8 cellular contexts compared by ENCODE assay signal in the genomic region with DNA sequence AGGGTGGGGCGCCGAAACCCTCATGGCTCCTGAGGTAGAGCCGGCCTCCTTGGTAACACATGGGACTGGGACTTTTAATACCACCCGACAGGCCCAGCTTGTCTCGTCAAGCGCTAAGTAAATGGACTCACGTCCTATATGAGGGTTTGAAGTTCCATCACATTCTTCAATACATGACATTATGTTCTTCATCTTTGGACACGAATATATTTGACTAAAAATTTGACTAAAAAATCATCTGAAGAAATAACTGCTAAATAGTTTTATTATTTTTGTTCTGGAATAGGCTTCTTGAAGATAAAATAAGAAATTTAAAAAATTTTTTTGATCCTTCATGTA. TPM values are rescaled to one million over a fixed set of nuclear protein-coding genes. Genes with fewer than 3 reads are reported as not detected.
DNase-seq lines count a peak whose midpoint lies in the region; ATAC-seq, FAIRE-seq and TF ChIP-seq lines count a peak whose summit lies in the region.

No MANE protein-coding gene starts in this region.

- H3K4me1 ChIP-seq in K562 (replicated peaks in 1 of 2; ENCODE audit: control insufficient read depth in 2 of 2, insufficient read depth in 2 of 2, low read length in 2 of 2): peaks cover 0 to 5% of the 10 kb centered on the region in 2 experiments; a peak in 2 of 5 replicates
- H3K4me1 ChIP-seq in mesenchymal stem cell (ENCODE audit: control insufficient read depth, insufficient read depth, low read depth, low read length): no peaks in the 10 kb centered on the region
- H3K4me1 ChIP-seq in urinary bladder (ENCODE audit: insufficient read depth): no peaks in the 10 kb centered on the region

- peaks cover 15% of the 10 kb centered on the region for H3K79me2 ChIP-seq in K562 (ENCODE audit: control insufficient read depth, insufficient read depth, low read length)

- peak overlapping the region; percentile 52 for H4K8ac ChIP-seq in mesenchymal stem cell (ENCODE audit: low read length)

- H2BK12ac ChIP-seq in mesenchymal stem cell (ENCODE audit: low read length in 2 of 2): no peak overlapping the region

- H3K4ac ChIP-seq in mesenchymal stem cell (ENCODE audit: low read depth in 1 of 2, low read length in 2 of 2): peak overlapping the region in 1 of 2 experiments; percentile 64

- no TSS peak for BruUV-seq in K562 (replicated peaks; lab: Mats Ljungman, UMichigan)

- no peak overlapping the region for H2BK15ac ChIP-seq in mesenchymal stem cell (ENCODE audit: low read depth, poor library complexity, severe bottlenecking)

- H3K36me3 ChIP-seq in K562 (ENCODE audit: control insufficient read depth, insufficient read depth, low read length) (no peaks in the 10 kb centered on the region), mesenchymal stem cell (ENCODE audit: control insufficient read depth in 1 of 2, insufficient read depth in 2 of 2, low read depth in 1 of 2, low read length in 2 of 2) (peaks cover 0 to 3% of the 10 kb centered on the region in 2 experiments), urinary bladder (ENCODE audit: insufficient read depth) (no peaks in the 10 kb centered on the region)

- peaks cover 13% of the 10 kb centered on the region for H3K4me1 Mint-ChIP-seq in activated naive CD4-positive, alpha-beta T cell treated with anti-CD3 and anti-CD28 coated beads, Interleukin-2, amount 50 U/mL, for 24 hours

- H3K4me2 ChIP-seq in K562 (ENCODE audit: insufficient read depth, low read length): peak overlapping the region; percentile 95
- H3K4me2 ChIP-seq in mesenchymal stem cell (ENCODE audit: low read length, poor library complexity, severe bottlenecking): peak overlapping the region; percentile 86

- CTCF ChIA-PET in K562 (lab: Yijun Ruan, JAX; ENCODE audit: low intra/inter-chr PET ratio): no interaction called here

- H4K91ac ChIP-seq in mesenchymal stem cell (ENCODE audit: low read length): no peak overlapping the region

- H4K20me1 ChIP-seq in K562 (replicated peaks; ENCODE audit: control insufficient read depth, insufficient read depth, low read length): no peaks in the 10 kb centered on the region

- H3K27ac Mint-ChIP-seq in activated naive CD4-positive, alpha-beta T cell treated with anti-CD3 and anti-CD28 coated beads, Interleukin-2, amount 50 U/mL, for 24 hours: peak overlapping the region; percentile 76

- peaks cover 11% of the 10 kb centered on the region for H3K79me1 ChIP-seq in mesenchymal stem cell (replicated peaks; ENCODE audit: low read length, poor library complexity, severe bottlenecking)

- TF ChIP-seq RAD21 in K562 (CRISPR knock-in tag; conservative IDR thresholded peaks at IDR 0.05 in 1 of 2, IDR thresholded peaks at IDR 0.05 in 1 of 2): no peak

- POLR2A ChIA-PET in K562 (lab: Yijun Ruan, JAX): interaction anchor here (0.6 to 1.2 kb wide), 4 partner anchors 60 to 298 kb away, joined by 3 to 6 read pairs (median 4); a partner anchor contains a TSS

- H3K4me3 ChIP-seq in K562 (peak overlapping the region; percentile 91), mesenchymal stem cell (ENCODE audit: insufficient read depth in 1 of 2, low read depth in 1 of 2, low read length in 2 of 2) (peak overlapping the region; percentile 80 to 88), urinary bladder (ENCODE audit: low read depth, low read length) (peak overlapping the region; percentile 75)

- no peaks in the 10 kb centered on the region for H3K9me1 ChIP-seq in K562 (ENCODE audit: control insufficient read depth, insufficient read depth, low read length)

- H3K27ac ChIP-seq in K562 (ENCODE audit: extremely low read depth, low read depth, low read length) (no peak overlapping the region), mesenchymal stem cell (ENCODE audit: low read length, poor library complexity, severe bottlenecking) (peak overlapping the region; percentile 4), urinary bladder (ENCODE audit: low read depth) (no peak overlapping the region)

- DNase-seq in activated naive CD4-positive, alpha-beta T cell treated with Interleukin-2 at 50 U/mL for 16 hours: no peak
- DNase-seq in K562 (ENCODE audit: extremely low read depth in 1 of 4, low spot score in 3 of 4): no peak
- no peak for DNase-seq in mesenchymal stem cell
- DNase-seq in glomerular visceral epithelial cell (ENCODE audit: extremely low spot score): no peak
- no peak for DNase-seq in germinal center (ENCODE audit: low spot score)
- no peak for DNase-seq in GDM1 (lab: John Stamatoyannopoulos, UW)

- no peak overlapping the region for H2BK5ac ChIP-seq in mesenchymal stem cell (ENCODE audit: low read depth, low read length, poor library complexity, severe bottlenecking)

- intact Hi-C loops in K562 (cut with micrococcal nuclease): no loop called here

- in situ Hi-C loops in K562 (cut with MboI): no loop called here

- ATAC-seq in K562: no peak

- no peaks in the 10 kb centered on the region for H3K27me3 ChIP-seq in K562 (ENCODE audit: control insufficient read depth in 2 of 2, insufficient read depth in 2 of 2, low read length in 2 of 2)
- H3K27me3 ChIP-seq in mesenchymal stem cell (ENCODE audit: control insufficient read depth in 1 of 2, insufficient read depth in 1 of 2, low read length in 2 of 2): no peaks in the 10 kb centered on the region

- no peak overlapping the region for H3K14ac ChIP-seq in mesenchymal stem cell (ENCODE audit: low read length in 2 of 2)

- TF ChIP-seq POLR2A in K562 (conservative IDR thresholded peaks at IDR 0.05): no peak

- no peaks in the 10 kb centered on the region for H3K9me3 ChIP-seq in K562 (replicated peaks; ENCODE audit: control insufficient read depth, insufficient read depth, low read depth, low read length)
- peaks cover 35% of the 10 kb centered on the region for H3K9me3 ChIP-seq in mesenchymal stem cell (ENCODE audit: control insufficient read depth, low read length)

- peak overlapping the region in 1 of 2 experiments; percentile 88; a peak in 2 of 4 replicates for H3K9ac ChIP-seq in K562 (ENCODE audit: insufficient read depth in 1 of 2, low read depth in 2 of 2, low read length in 2 of 2)
- peak overlapping the region; percentile 88 for H3K9ac ChIP-seq in mesenchymal stem cell (ENCODE audit: low read length)

- 0 out of 6 replicates have a peak, but pooled peaks of 1 of the 3 experiments have one; percentile 3 for TF ChIP-seq CTCF in K562 (IDR thresholded peaks at IDR 0.05 in 2 of 3, conservative IDR thresholded peaks at IDR 0.05 in 1 of 3; ENCODE audit: insufficient read depth in 2 of 3, low read depth in 1 of 3, low read length in 3 of 3)

- 12% methylated on average over 8 of the region's 8 CpGs for WGBS in K562 (ENCODE audit: insufficient coverage, low coverage, missing lambda C conversion rate)
- 0% methylated on average over 3 of the region's 8 CpGs for WGBS in mesenchymal stem cell
- WGBS in urinary bladder: 10% methylated on average over 8 of the region's 8 CpGs

- no peak for TF ChIP-seq EP300 in K562 (IDR thresholded peaks at IDR 0.05; ENCODE audit: low read length)

- H3K9me3 Mint-ChIP-seq in activated naive CD4-positive, alpha-beta T cell treated with anti-CD3 and anti-CD28 coated beads, Interleukin-2, amount 50 U/mL, for 24 hours: no peaks in the 10 kb centered on the region

- no peak overlapping the region for H3K23ac ChIP-seq in mesenchymal stem cell (ENCODE audit: low read length in 2 of 2)

- H3K36me3 Mint-ChIP-seq in activated naive CD4-positive, alpha-beta T cell treated with anti-CD3 and anti-CD28 coated beads, Interleukin-2, amount 50 U/mL, for 24 hours: peaks cover 11% of the 10 kb centered on the region

- peak overlapping the region; percentile 97 for H3K4me3 Mint-ChIP-seq in activated naive CD4-positive, alpha-beta T cell treated with anti-CD3 and anti-CD28 coated beads, Interleukin-2, amount 50 U/mL, for 24 hours

- no peak overlapping the region for H2BK120ac ChIP-seq in mesenchymal stem cell (ENCODE audit: low read depth, low read length)

- no peak overlapping the region for H3K18ac ChIP-seq in mesenchymal stem cell (ENCODE audit: low read depth in 1 of 2, low read length in 2 of 2)

- no peak for FAIRE-seq in K562 (lab: Jason Lieb, UNC)

- H2AK5ac ChIP-seq in mesenchymal stem cell (ENCODE audit: low read length, severe bottlenecking): no peak overlapping the region

- H2AFZ ChIP-seq in K562 (ENCODE audit: low read depth, low read length) (peak overlapping the region; percentile 94), mesenchymal stem cell (ENCODE audit: low read depth, low read length) (peak overlapping the region; percentile 91)

- H3K27me3 Mint-ChIP-seq in activated naive CD4-positive, alpha-beta T cell treated with anti-CD3 and anti-CD28 coated beads, Interleukin-2, amount 50 U/mL, for 24 hours: no peaks in the 10 kb centered on the region

RNA-seq across cellular contexts. Expression of a gene that starts 0.3 kb away (rescaled TPM):
- total RNA-seq in K562 (2011; cell fraction: chromatin; rRNA removed; ENCODE audit: low replicate concordance): 3.2 and 7.5 TPM in 2 replicates
- total RNA-seq in K562 (2011; cell fraction: nucleolus; rRNA removed): 3.2 and 3.3 TPM in 2 replicates
- 4.8 and 6.3 TPM in 2 replicates for total RNA-seq in K562 (2011; cell fraction: nucleoplasm; rRNA removed)
- total RNA-seq in K562 (2014; rRNA removed) (2.4 and 2.7 TPM in 2 replicates), K562 (2014; rRNA removed; fragmentation: Illumina TruSeq; extraction: Trizol) (3.6 and 3.9 TPM in 2 replicates), K562 (2015; rRNA removed; fragmentation: Illumina TruSeq; extraction: Trizol) (3.7 and 3.8 TPM in 2 replicates), K562 (2021) (5.1 and 5.7 TPM in 2 replicates), urinary bladder (14.0 TPM)
- polyA plus RNA-seq in K562 (2011; rRNA removed) (0.91 and 4.3 TPM in 2 replicates), K562 (2014; fragmentation: Illumina TruSeq; extraction: Trizol) (3.0 and 3.2 TPM in 2 replicates), K562 (2014; fragmentation: Nextera tagmentation; extraction: Ambion mirVana) (under 1 TPM; 0.65 to 0.96 TPM), K562 (2014; rRNA removed) (3.1 and 4.3 TPM in 2 replicates), urinary bladder (3.8 TPM)
- polyA plus RNA-seq in K562 (2011; cell fraction: cytosol; rRNA removed): 0.46 and 1.9 TPM in 2 replicates
- 1.5 and 5.6 TPM in 2 replicates for polyA plus RNA-seq in K562 (2011; cell fraction: nucleus; rRNA removed)
- polyA plus RNA-seq in K562 (2012): 2.5 and 3.4 TPM in 2 replicates
- polyA minus RNA-seq in K562 (2011; rRNA and poly(A)+ RNA removed): 2.1 and 6.3 TPM in 2 replicates
- 0.91 and 2.9 TPM in 2 replicates for polyA minus RNA-seq in K562 (2011; cell fraction: cytosol; rRNA and poly(A)+ RNA removed)
- 0.78 and 1.9 TPM in 2 replicates for polyA minus RNA-seq in K562 (2011; cell fraction: nucleus; rRNA and poly(A)+ RNA removed)
- polyA plus RNA-seq in mesenchymal stem cell (2013, experiment 1 of 2): 1.7 TPM
- polyA plus RNA-seq in mesenchymal stem cell (2013, experiment 2 of 2): 1.9 TPM

RNA-seq across cellular contexts. Expression of a gene that starts 59.5 kb away (rescaled TPM):
- total RNA-seq in K562 (2011; cell fraction: chromatin; rRNA removed; ENCODE audit: low replicate concordance): 5.2 and 15.1 TPM in 2 replicates
- total RNA-seq in K562 (2011; cell fraction: nucleolus; rRNA removed): 4.3 and 8.3 TPM in 2 replicates
- total RNA-seq in K562 (2011; cell fraction: nucleoplasm; rRNA removed): 7.8 and 8.5 TPM in 2 replicates
- total RNA-seq in K562 (2014; rRNA removed) (1.5 and 2.0 TPM in 2 replicates), K562 (2014; rRNA removed; fragmentation: Illumina TruSeq; extraction: Trizol) (7.3 and 7.8 TPM in 2 replicates), K562 (2015; rRNA removed; fragmentation: Illumina TruSeq; extraction: Trizol) (6.7 and 7.9 TPM in 2 replicates), K562 (2021) (4.7 and 5.0 TPM in 2 replicates), urinary bladder (25.7 TPM)
- polyA plus RNA-seq in K562 (2011; rRNA removed) (1.5 and 4.3 TPM in 2 replicates), K562 (2014; fragmentation: Illumina TruSeq; extraction: Trizol) (1.7 and 2.3 TPM in 2 replicates), K562 (2014; fragmentation: Nextera tagmentation; extraction: Ambion mirVana) (1 to 10 TPM; 2.4 to 4.6 TPM), K562 (2014; rRNA removed) (2.0 and 2.3 TPM in 2 replicates), urinary bladder (4.4 TPM)
- polyA plus RNA-seq in K562 (2011; cell fraction: cytosol; rRNA removed): 0.41 and 0.78 TPM in 2 replicates
- polyA plus RNA-seq in K562 (2011; cell fraction: nucleus; rRNA removed): 0.52 and 2.8 TPM in 2 replicates
- 0.96 and 1.4 TPM in 2 replicates for polyA plus RNA-seq in K562 (2012)
- polyA minus RNA-seq in K562 (2011; rRNA and poly(A)+ RNA removed): 2.7 and 6.8 TPM in 2 replicates
- 3.8 TPM in 1 of 2 replicates, not detected in the other for polyA minus RNA-seq in K562 (2011; cell fraction: cytosol; rRNA and poly(A)+ RNA removed)
- polyA minus RNA-seq in K562 (2011; cell fraction: nucleus; rRNA and poly(A)+ RNA removed): 1.3 and 1.6 TPM in 2 replicates
- 1.6 TPM for polyA plus RNA-seq in mesenchymal stem cell (2013, experiment 1 of 2)
- 2.7 TPM for polyA plus RNA-seq in mesenchymal stem cell (2013, experiment 2 of 2)
